ENCODE assay signal across 1 cellular context in genomic region chr9:111979561-111979960, GRCh38.
TF ChIP-seq lines count a peak whose summit lies in the region.

No MANE protein-coding gene starts in this region.

TF ChIP-seq in K562, 482 proteins besides CTCF, POLR2A, EP300 and RAD21:
- TF ChIP-seq SREBF1 (IDR thresholded peaks at IDR 0.05; ENCODE audit: borderline replicate concordance, low read depth, low read length) (no peak), ZNF280B (CRISPR knock-in tag; IDR thresholded peaks at IDR 0.05) (no peak), CHD1 (IDR thresholded peaks at IDR 0.05; ENCODE audit: low read length) (no peak)
TF ChIP-seq in K562: peak in this region for 0.
